15 cellular contexts compared by ENCODE assay signal in the genomic region with DNA sequence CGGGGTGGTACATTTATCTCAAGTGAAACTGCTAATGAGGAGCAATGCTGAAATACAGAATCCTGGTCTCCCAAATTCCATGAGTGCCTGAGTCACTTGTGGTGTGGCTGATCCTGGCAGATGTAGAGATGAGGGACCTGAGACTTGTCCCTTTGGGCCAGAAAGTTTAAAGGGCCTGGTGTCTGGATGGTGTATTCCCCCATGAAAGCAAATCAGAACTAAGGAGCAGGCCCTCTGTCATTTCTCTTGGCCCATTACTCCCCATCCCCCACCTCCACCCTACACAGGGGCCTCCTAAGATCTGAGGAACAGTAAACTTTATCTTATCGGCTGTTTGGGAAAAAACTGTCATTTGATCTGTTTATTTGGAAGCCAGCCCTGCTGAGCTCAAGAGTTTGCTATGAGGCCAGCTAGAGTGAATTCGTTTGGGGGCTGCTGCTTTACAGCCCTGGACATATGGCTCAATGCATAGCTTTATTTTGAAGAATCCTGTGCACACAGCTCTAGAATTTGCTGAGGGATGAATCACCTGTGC.
DNase-seq lines count a peak whose midpoint lies in the region; ATAC-seq, FAIRE-seq and TF ChIP-seq lines count a peak whose summit lies in the region.
"Had no signal": no experiment of that assay in that cellular context is flagged by ENCODE, and none has a peak within 500 bp of the region (broad histone marks: within the 10 kb centered on the region; RNA-seq: fewer than 3 reads in every experiment).

No MANE protein-coding gene starts in this region.

- H3K23ac ChIP-seq in mesendoderm (ENCODE audit: low read length), result no peak overlapping the region

- no peak overlapping the region for H4K5ac ChIP-seq in mesendoderm (ENCODE audit: low read length)

- no peak overlapping the region for H3K18ac ChIP-seq in mesendoderm (ENCODE audit: low read length)

- H3K36me3 ChIP-seq in HepG2 (replicated peaks in 1 of 2; ENCODE audit: control insufficient read depth in 1 of 2, insufficient read depth in 2 of 2, low read length in 2 of 2) (peaks cover 7 to 16% of the 10 kb centered on the region in 2 experiments; a peak in 4 of 5 replicates), right lobe of liver (no peaks in the 10 kb centered on the region), K562 (ENCODE audit: control insufficient read depth, insufficient read depth, low read length) (no peaks in the 10 kb centered on the region), mesendoderm (ENCODE audit: control insufficient read depth, insufficient read depth, low read length) (no peaks in the 10 kb centered on the region)
- H3K36me3 ChIP-seq: BE2C, neutrophil had no signal

- H2BK120ac ChIP-seq in mesendoderm (ENCODE audit: low read depth, low read length), result no peak overlapping the region

- peaks cover 11% of the 10 kb centered on the region for H3K79me1 ChIP-seq in mesendoderm (ENCODE audit: low read length)

- H3K9ac ChIP-seq in HepG2 (ENCODE audit: insufficient read depth, low read depth, low read length), result no peak overlapping the region; the same call in 1 of the 2 replicates
- peak overlapping the region; percentile 53 to 59; a peak in 2 of 4 replicates for H3K9ac ChIP-seq in K562 (ENCODE audit: insufficient read depth in 1 of 2, low read depth in 2 of 2, low read length in 2 of 2)
- H3K9ac ChIP-seq in mesendoderm (ENCODE audit: low read length), result no peak overlapping the region

- TF ChIP-seq POLR2A in HepG2 (IDR thresholded peaks at IDR 0.05; ENCODE audit: insufficient read depth in 1 of 2, low read depth in 2 of 2, low read length in 2 of 2), result no peak
- no peak for TF ChIP-seq POLR2A in right lobe of liver (IDR thresholded peaks at IDR 0.05)
- no peak for TF ChIP-seq POLR2A in K562 (conservative IDR thresholded peaks at IDR 0.05)

- H4K20me1 ChIP-seq in HepG2 (ENCODE audit: insufficient read depth, low read length), result no peaks in the 10 kb centered on the region
- no peaks in the 10 kb centered on the region for H4K20me1 ChIP-seq in K562 (replicated peaks; ENCODE audit: control insufficient read depth, insufficient read depth, low read length)

- H2AK5ac ChIP-seq in mesendoderm (ENCODE audit: low read length), result no peak overlapping the region

- TF ChIP-seq RAD21 in HepG2 (CRISPR knock-in tag; IDR thresholded peaks at IDR 0.05), result no peak
- no peak for TF ChIP-seq RAD21 in K562 (CRISPR knock-in tag; conservative IDR thresholded peaks at IDR 0.05 in 1 of 2, IDR thresholded peaks at IDR 0.05 in 1 of 2)

- no peak overlapping the region for H3K4me3 ChIP-seq in HepG2 (replicated peaks in 1 of 3; ENCODE audit: insufficient read depth in 1 of 3, low read depth in 2 of 3, low read length in 3 of 3)
- peak overlapping the region in 1 of 3 donors; percentile 32 for H3K4me3 ChIP-seq in right lobe of liver
- H3K4me3 ChIP-seq in K562, result peak overlapping the region; percentile 49; the same call in 1 of the 2 replicates
- H3K4me3 ChIP-seq in mesendoderm (ENCODE audit: low read length), result no peak overlapping the region

- POLR2A ChIA-PET in HepG2 (lab: Yijun Ruan, JAX), result interaction anchor here (3.3 kb wide), 1 partner anchor 11 kb away, joined by 48 read pairs; no protein-coding TSS in a partner anchor
- POLR2A ChIA-PET in K562 (lab: Yijun Ruan, JAX), result interaction anchor here (0.7 to 2.3 kb wide), 5 partner anchors 12 to 282 kb away, joined by 3 to 7 read pairs (median 3); a partner anchor contains a TSS

- peak overlapping the region; percentile 21 for H3K4me2 ChIP-seq in HepG2 (ENCODE audit: low read depth, low read length)
- H3K4me2 ChIP-seq in K562 (ENCODE audit: insufficient read depth, low read length), result peak overlapping the region; percentile 90
- no peak overlapping the region for H3K4me2 ChIP-seq in mesendoderm (ENCODE audit: low read length)

- peak in 1 of 2 experiments; percentile 66; a peak in 2 of 4 replicates for TF ChIP-seq EP300 in HepG2 (IDR thresholded peaks at IDR 0.05; ENCODE audit: low read depth in 2 of 2, low read length in 2 of 2)
- TF ChIP-seq EP300 in HepG2 (CRISPR knock-in tag; IDR thresholded peaks at IDR 0.05; ENCODE audit: borderline replicate concordance), result no peak; the same call in 1 of the 2 replicates
- peak; percentile 71 for TF ChIP-seq EP300 in K562 (IDR thresholded peaks at IDR 0.05; ENCODE audit: low read length)

- in situ Hi-C loops in HepG2 (cut with HindIII; ENCODE audit: extremely low pct_ligation_motif_present, low pct_unique_long_range_greater_than_20kb) (no loop called here), K562 (cut with MboI) (loop anchor here (25.0 kb wide), 1 partner anchor 1904 kb away; a partner anchor contains a TSS)

- WGBS in HepG2 (ENCODE audit: low lambda C conversion rate), result 48% methylated on average over 3 of the region's 3 CpGs
- 38% methylated on average over 3 of the region's 3 CpGs for WGBS in right lobe of liver (ENCODE audit: insufficient coverage, low coverage, low lambda C conversion rate, missing lambda C conversion rate)
- 5% methylated on average over 3 of the region's 3 CpGs for WGBS in K562 (ENCODE audit: insufficient coverage, low coverage, missing lambda C conversion rate)
- no CpG with 5 or more reads among the region's 3 CpGs for WGBS in mesendoderm (ENCODE audit: extremely low coverage, insufficient coverage, low lambda C conversion rate)

- H3K4me1 ChIP-seq in HepG2 (ENCODE audit: insufficient read depth, low read length) (peaks cover 30% of the 10 kb centered on the region), right lobe of liver (peaks cover 0 to 16% (median 0%) of the 10 kb centered on the region in 4 donors), K562 (replicated peaks in 1 of 2; ENCODE audit: control insufficient read depth in 2 of 2, insufficient read depth in 2 of 2, low read length in 2 of 2) (peaks cover 19 to 41% of the 10 kb centered on the region in 2 experiments), mesendoderm (ENCODE audit: control insufficient read depth, low read depth, low read length) (peaks cover 33% of the 10 kb centered on the region)

- CTCF ChIA-PET in HepG2 (lab: Yijun Ruan, JAX; ENCODE audit: low intra/inter-chr PET ratio, low total read pairs) (no interaction called here), K562 (lab: Yijun Ruan, JAX; ENCODE audit: low intra/inter-chr PET ratio) (no interaction called here)

- peak overlapping the region; percentile 8 for H3K27ac ChIP-seq in HepG2 (ENCODE audit: extremely low read length, insufficient read depth, low read length)
- H3K27ac ChIP-seq in right lobe of liver, result no peak overlapping the region
- no peak overlapping the region for H3K27ac ChIP-seq in K562 (ENCODE audit: extremely low read depth, low read depth, low read length)
- H3K27ac ChIP-seq in mesendoderm (ENCODE audit: low read depth, low read length), result no peak overlapping the region
- H3K27ac ChIP-seq: neutrophil had no signal

- no TSS peak for BruUV-seq in HepG2 (replicated peaks; lab: Mats Ljungman, UMichigan)
- no TSS peak for BruUV-seq in K562 (replicated peaks; lab: Mats Ljungman, UMichigan)

- H3K9me1 ChIP-seq in K562 (ENCODE audit: control insufficient read depth, insufficient read depth, low read length), result no peaks in the 10 kb centered on the region

- H3K27me3 ChIP-seq in HepG2 (ENCODE audit: control insufficient read depth in 1 of 2, insufficient read depth in 2 of 2, low read length in 2 of 2) (no peaks in the 10 kb centered on the region), right lobe of liver (no peaks in the 10 kb centered on the region), K562 (ENCODE audit: control insufficient read depth in 2 of 2, insufficient read depth in 2 of 2, low read length in 2 of 2) (no peaks in the 10 kb centered on the region), mesendoderm (ENCODE audit: insufficient read depth, low read length, poor library complexity) (no peaks in the 10 kb centered on the region)
- H3K27me3 ChIP-seq: BE2C, neutrophil had no signal

- H3K4ac ChIP-seq in mesendoderm (ENCODE audit: low read depth, low read length), result no peak overlapping the region

- H3K56ac ChIP-seq in mesendoderm (ENCODE audit: low read length), result no peak overlapping the region

- H3K9me3 ChIP-seq in HepG2 (ENCODE audit: low read length) (no peaks in the 10 kb centered on the region), right lobe of liver (no peaks in the 10 kb centered on the region), K562 (replicated peaks; ENCODE audit: control insufficient read depth, insufficient read depth, low read depth, low read length) (no peaks in the 10 kb centered on the region)
- H3K9me3 ChIP-seq: BE2C, neutrophil had no signal

- TF ChIP-seq CTCF in HepG2 (CRISPR knock-in tag; IDR thresholded peaks at IDR 0.05), result no peak
- TF ChIP-seq CTCF in right lobe of liver (IDR thresholded peaks at IDR 0.05), result no peak
- TF ChIP-seq CTCF in K562 (IDR thresholded peaks at IDR 0.05 in 2 of 3, conservative IDR thresholded peaks at IDR 0.05 in 1 of 3; ENCODE audit: insufficient read depth in 2 of 3, low read depth in 1 of 3, low read length in 3 of 3), result no peak

- H4K8ac ChIP-seq in mesendoderm (ENCODE audit: low read depth, low read length), result no peak overlapping the region

- intact Hi-C loops in HepG2 (cut with micrococcal nuclease; ENCODE audit: unreplicated experiment) (no loop called here), right lobe of liver (cut with DNase I) (no loop called here), K562 (cut with micrococcal nuclease) (loop anchor here (2.0 kb wide), 1 partner anchor 23 kb away; no protein-coding TSS in a partner anchor)

- peaks cover 6% of the 10 kb centered on the region for H3K79me2 ChIP-seq in HepG2 (ENCODE audit: insufficient read depth, low read length)
- H3K79me2 ChIP-seq in K562 (ENCODE audit: control insufficient read depth, insufficient read depth, low read length), result peaks cover 36% of the 10 kb centered on the region
- no peaks in the 10 kb centered on the region for H3K79me2 ChIP-seq in mesendoderm (ENCODE audit: control insufficient read depth, insufficient read depth, low read length)

- H2BK15ac ChIP-seq in mesendoderm (replicated peaks; ENCODE audit: low read depth), result no peak overlapping the region

- FAIRE-seq in HepG2 (lab: Jason Lieb, UNC), result no peak
- peak; percentile 51 for FAIRE-seq in K562 (lab: Jason Lieb, UNC)

- peak; percentile 60 for ATAC-seq in HepG2
- no peak for ATAC-seq in right lobe of liver
- peak; percentile 13 for ATAC-seq in K562
- no peak for ATAC-seq in GM18861 (IDR thresholded peaks at IDR 0.05; ENCODE audit: unreplicated experiment)
- no peak for ATAC-seq in GM18907 (IDR thresholded peaks at IDR 0.05; ENCODE audit: unreplicated experiment)
- ATAC-seq: stimulated activated naive CD8-positive, alpha-beta T cell treated with anti-CD3 and anti-CD28 coated beads, Interleukin-15, amount 100 ng/mL, for 72 hours; WTC11 had no signal

- DNase-seq in HepG2 (ENCODE audit: low spot score), result peak; percentile 60
- DNase-seq in right lobe of liver, result no peak
- DNase-seq in K562 (ENCODE audit: extremely low read depth in 1 of 4, low spot score in 3 of 4), result peak in 3 of 4 experiments; percentile 22 to 57 (median 49)
- DNase-seq in mesendoderm, result peak; percentile 87
- no peak for DNase-seq in stimulated activated CD4-positive, alpha-beta T cell treated with anti-CD3 and anti-CD28 coated beads, Interleukin-4, amount 100 ng/mL, for 4 hours
- no peak for DNase-seq in NCI-H2107 (lab: John Stamatoyannopoulos, UW)
- DNase-seq: activated naive CD4-positive, alpha-beta T cell treated with Interleukin-2 at 50 U/mL for 16 hours; BE2C; effector CD4-positive, alpha-beta T cell; NCI-H2081; stimulated activated naive CD8-positive, alpha-beta T cell treated with anti-CD3 and anti-CD28 coated beads, Interleukin-15, amount 100 ng/mL, for 72 hours had no signal

- no peak overlapping the region for H2BK5ac ChIP-seq in mesendoderm (ENCODE audit: low read length)

- H2AFZ ChIP-seq in HepG2 (ENCODE audit: low read length) (no peak overlapping the region), K562 (ENCODE audit: low read depth, low read length) (peak overlapping the region; percentile 25; the same call in 1 of the 2 replicates)

Comparison
In these comparisons a context has a peak if more than half of its experiments do, and no peak if none do; other contexts are left out.
1. ATAC-seq: peak in HepG2 (single experiment) and K562 (single experiment); none in right lobe of liver (0 of 4), GM18861 (single experiment) and GM18907 (single experiment).
2. DNase-seq: peak in HepG2 (single experiment), K562 (3 of 4) and mesendoderm (single experiment); none in right lobe of liver (0 of 3), stimulated activated CD4-positive, alpha-beta T cell treated with anti-CD3 and anti-CD28 coated beads, Interleukin-4, amount 100 ng/mL, for 4 hours (0 of 2) and NCI-H2107 (single experiment).
3. H3K9ac ChIP-seq: peak in K562 (2 of 2); none in HepG2 (single experiment) and mesendoderm (single experiment).